Comparison of ENCODE assay signal across 14 cellular contexts in the genomic region with DNA sequence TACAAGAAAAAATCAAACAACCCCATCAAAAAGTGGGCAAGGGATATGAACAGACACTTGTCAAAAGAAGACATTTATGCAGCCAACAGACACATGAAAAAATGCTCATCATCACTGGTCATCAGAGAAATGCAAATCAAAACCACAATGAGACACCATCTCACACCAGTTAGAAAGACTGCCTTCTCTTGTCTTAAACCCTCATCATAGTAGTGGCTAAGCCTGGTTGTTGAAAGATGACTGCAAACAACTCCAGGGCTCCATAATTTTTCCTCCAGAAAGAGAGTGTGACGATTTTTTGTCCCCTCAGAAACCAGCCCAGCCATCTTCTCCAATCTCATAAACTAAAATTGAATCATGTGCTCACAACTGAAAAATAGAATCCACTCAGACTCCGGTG. TPM values are rescaled to one million over a fixed set of nuclear protein-coding genes. Genes with fewer than 3 reads are reported as not detected.
DNase-seq lines count a peak whose midpoint lies in the region; ATAC-seq and TF ChIP-seq lines count a peak whose summit lies in the region.
"Not testable (repeated sequence)": the region's sequence is repeated elsewhere in the genome, so short reads cannot be mapped to it uniquely, and the experiment has no call there.
"Had no signal": no experiment of that assay in that cellular context is flagged by ENCODE, and none has a peak within 500 bp of the region (broad histone marks: within the 10 kb centered on the region; RNA-seq: fewer than 3 reads in every experiment).

No MANE protein-coding gene starts in this region.

- H3K4me2 ChIP-seq in smooth muscle cell: peak overlapping the region; percentile 36

- H3K36me3 ChIP-seq in ACC112 (ENCODE audit: insufficient read depth, low read length); smooth muscle cell (ENCODE audit: low read depth): not testable (repeated sequence)

- POLR2A ChIA-PET in RWPE1 (lab: Yijun Ruan, JAX; ENCODE audit: low non-redundant PET): not testable (repeated sequence)

- H3K4me1 ChIP-seq in ACC112 (ENCODE audit: control insufficient read depth, insufficient read depth, low read length, unreplicated experiment): peaks cover 30% of the 10 kb centered on the region
- H3K4me1 ChIP-seq in foreskin keratinocyte: peaks cover 31% of the 10 kb centered on the region
- H3K4me1 ChIP-seq in smooth muscle cell (ENCODE audit: low read depth): peaks cover 13% of the 10 kb centered on the region

- H2AFZ ChIP-seq in ACC112 (ENCODE audit: low read length, unreplicated experiment); smooth muscle cell (ENCODE audit: low read depth): not testable (repeated sequence)

- CTCF ChIA-PET in RWPE1 (lab: Yijun Ruan, JAX): not testable (repeated sequence)

- DNase-seq in NCI-H526 (lab: John Stamatoyannopoulos, UW) (peak; percentile 73 to 76), amniotic epithelial cell (ENCODE audit: low read depth) (peak; percentile 27), myocyte (ENCODE audit: low read depth) (peak; percentile 66)
- not testable (repeated sequence) for DNase-seq in RWPE1 (ENCODE audit: low spot score); epithelial cell of prostate (ENCODE audit: low read depth, low spot score); foreskin keratinocyte; smooth muscle cell (lab: John Stamatoyannopoulos, UW; ENCODE audit: unreplicated experiment)

- H3K9ac ChIP-seq in smooth muscle cell (ENCODE audit: low read depth): peak overlapping the region; percentile 3

- 63% methylated on average over 2 of the region's 2 CpGs for WGBS in smooth muscle cell (ENCODE audit: low lambda C conversion rate)

- not testable (repeated sequence) for H3K27me3 ChIP-seq in ACC112 (ENCODE audit: insufficient read depth, low read length); foreskin keratinocyte; smooth muscle cell (ENCODE audit: low read depth)

- not testable (repeated sequence) for ATAC-seq in foreskin keratinocyte

- not testable (repeated sequence) for H3K79me2 ChIP-seq in ACC112 (ENCODE audit: control insufficient read depth, insufficient read depth, low read length, unreplicated experiment); smooth muscle cell (ENCODE audit: low read depth)

- H3F3A ChIP-seq in smooth muscle cell (ENCODE audit: low read depth): peaks cover 16% of the 10 kb centered on the region

- H3K27ac ChIP-seq in ACC112 (ENCODE audit: low read depth, low read length) (peak overlapping the region; percentile 9), RWPE1 (peak overlapping the region; percentile 62), epithelial cell of prostate (peak overlapping the region; percentile 99), foreskin keratinocyte (peak overlapping the region; percentile 1), smooth muscle cell (ENCODE audit: low read depth) (peak overlapping the region; percentile 98)

- not testable (repeated sequence) for H3K9me3 ChIP-seq in smooth muscle cell (replicated peaks; ENCODE audit: low read depth)

- H3K4me3 ChIP-seq in ACC112 (ENCODE audit: low read depth, low read length); smooth muscle cell: not testable (repeated sequence)

- H4K20me1 ChIP-seq in smooth muscle cell (ENCODE audit: low read depth): not testable (repeated sequence)

- TF ChIP-seq CTCF in RWPE1 (conservative IDR thresholded peaks at IDR 0.05; ENCODE audit: low read depth); foreskin keratinocyte (conservative IDR thresholded peaks at IDR 0.05); smooth muscle cell (IDR thresholded peaks at IDR 0.05; ENCODE audit: borderline replicate concordance, insufficient read depth, poor library complexity, severe bottlenecking): not testable (repeated sequence)

RNA-seq across cellular contexts. Expression of a gene that starts 12.1 kb away (rescaled TPM):
- total RNA-seq in foreskin keratinocyte (not detected in 2 replicates), myocyte (247 and 330 TPM in 2 replicates), smooth muscle cell (not detected in 2 replicates)
- polyA plus RNA-seq in foreskin keratinocyte (not detected in 2 replicates), smooth muscle cell (not detected in 2 replicates)
- polyA plus RNA-seq in myocyte (2012): 142 TPM
- total RNA-seq: CD4-positive, alpha-beta memory T cell; GM23248; H4 had no signal
- polyA plus RNA-seq: A549; AG04450; CD14-positive monocyte; CD4-positive, alpha-beta memory T cell; GM23248 had no signal

Comparison
In these comparisons a context has a peak if more than half of its experiments do, and no peak if none do; other contexts are left out.
1. H3K27ac ChIP-seq: peak in every context shown above with its lines; median percentile 99 in epithelial cell of prostate; 98 in smooth muscle cell; 62 in RWPE1; 9 in ACC112; 1 in foreskin keratinocyte.
2. RNA of a gene that starts 12.1 kb away (total RNA-seq): 247 to 330 TPM in myocyte; not detected in foreskin keratinocyte and not detected in smooth muscle cell; every median in the first group is over 100 times any median in the second.